In genomic region chr9:136170291-136170901, GRCh38 we compare ENCODE assay signal across 8 cellular contexts. TPM values are rescaled to one million over a fixed set of nuclear protein-coding genes. Genes with fewer than 3 reads are reported as not detected.
DNase-seq lines count a peak whose midpoint lies in the region; ATAC-seq and TF ChIP-seq lines count a peak whose summit lies in the region.

No MANE protein-coding gene starts in this region.

- H3K4me3 Mint-ChIP-seq in H9 (no peak overlapping the region), WTC11 (no peak overlapping the region)

- H3K9me3 ChIP-seq in H9 (ENCODE audit: control insufficient read depth, low read depth, low read length) (no peaks in the 10 kb centered on the region), tibial artery (peaks cover 0 to 9% (median 0%) of the 10 kb centered on the region in 3 donors)

- no peak overlapping the region for H3K27ac ChIP-seq in H9 (ENCODE audit: insufficient read length, low read depth, low read length)
- no peak overlapping the region for H3K27ac ChIP-seq in tibial artery

- no peak overlapping the region for H4K91ac ChIP-seq in H9 (ENCODE audit: insufficient read length, low read depth, low read length)

- H3T11ph ChIP-seq in H9 (ENCODE audit: low read length) = no peak overlapping the region

- H4K20me1 ChIP-seq in H9 (ENCODE audit: control insufficient read depth, insufficient read depth, insufficient read length) = no peaks in the 10 kb centered on the region

- DNase-seq in AG09309 (ENCODE audit: low read depth) (no peak), H9 (peak; percentile 70), WTC11 (ENCODE audit: low spot score) (peak; percentile 79), cerebellar cortex (ENCODE audit: low spot score) (peak; percentile 30), myocyte (ENCODE audit: low read depth) (peak; percentile 26), tibial artery (no peak)

- H4K5ac ChIP-seq in H9 (ENCODE audit: insufficient read length, low read depth, low read length) = no peak overlapping the region

- H2BK120ac ChIP-seq in H9 (ENCODE audit: low read depth, low read length, poor library complexity, severe bottlenecking) = no peak overlapping the region

- no peak overlapping the region for H2BK20ac ChIP-seq in H9 (ENCODE audit: low read depth, low read length, poor library complexity, severe bottlenecking)

- H3K36me3 Mint-ChIP-seq in H9 (ENCODE audit: insufficient read depth in 1 of 3, low read depth in 3 of 3) = no peaks in the 10 kb centered on the region; a peak in 3 of 7 replicates
- no peaks in the 10 kb centered on the region for H3K36me3 Mint-ChIP-seq in WTC11

- WGBS in H9 (ENCODE audit: extremely low coverage, insufficient read length, low lambda C conversion rate) = no CpG with 5 or more reads among the region's 15 CpGs

- H3K27me3 Mint-ChIP-seq in H9 (ENCODE audit: low read depth) = peaks cover 2% of the 10 kb centered on the region
- H3K27me3 Mint-ChIP-seq in WTC11 (ENCODE audit: low read depth) = peaks cover 3% of the 10 kb centered on the region; the same call in 1 of the 2 replicates

- peaks cover 3 to 5% of the 10 kb centered on the region in 2 experiments; a peak in 3 of 5 replicates for H3K9me3 Mint-ChIP-seq in H9
- 0 out of 2 replicates have a peak, but pooled peaks cover 3% of the 10 kb centered on the region for H3K9me3 Mint-ChIP-seq in WTC11

- CTCF ChIA-PET in WTC11 (lab: Charles Lee) = interaction anchor here (0.6 to 4.5 kb wide), 42 partner anchors 9 to 481 kb away, joined by 3 to 35 read pairs (median 5); partner anchors contain the start of genes LHX3 and UBAC1

- H3K36me3 ChIP-seq in tibial artery = no peaks in the 10 kb centered on the region

- no peak overlapping the region for H3K4me2 ChIP-seq in H9 (ENCODE audit: insufficient read depth, insufficient read length, low read length)

- H2BK5ac ChIP-seq in H9 (ENCODE audit: insufficient read length, low read length) = no peak overlapping the region

- no peak overlapping the region for H2AK5ac ChIP-seq in H9 (ENCODE audit: insufficient read length, low read length)

- H3K4me1 ChIP-seq in H9 (ENCODE audit: insufficient read depth, low read length) (peaks cover 1% of the 10 kb centered on the region; the same call in 1 of the 2 replicates), tibial artery (no peaks in the 10 kb centered on the region)

- ATAC-seq in WTC11 (peak; percentile 69), HG02870 (IDR thresholded peaks at IDR 0.05; ENCODE audit: unreplicated experiment) (no peak), HG02678 (IDR thresholded peaks at IDR 0.05; ENCODE audit: unreplicated experiment) (no peak)

- H3K4me3 ChIP-seq in AG09309 (ENCODE audit: control insufficient read depth, low read depth, low read length) = no peak overlapping the region
- H3K4me3 ChIP-seq in tibial artery = no peak overlapping the region

- no peaks in the 10 kb centered on the region for H3K79me2 ChIP-seq in H9 (ENCODE audit: insufficient read depth, low read length)

- no peak overlapping the region for H3K4ac ChIP-seq in H9 (ENCODE audit: low read depth, low read length)

- intact Hi-C loops in tibial artery (cut with DNase I; ENCODE audit: low total_unique reads) = no loop called here

- H3K14ac ChIP-seq in H9 (ENCODE audit: insufficient read depth, low read length) = no peak overlapping the region

- TF ChIP-seq CTCF in AG09309 (IDR thresholded peaks at IDR 0.05; ENCODE audit: control insufficient read depth, insufficient read depth, low read depth, low read length, missing control alignments) = peak; percentile 84
- TF ChIP-seq CTCF in H9 (conservative IDR thresholded peaks at IDR 0.05) = peak; percentile 92
- peak; percentile 88 for TF ChIP-seq CTCF in WTC11 (IDR thresholded peaks at IDR 0.05)
- TF ChIP-seq CTCF in tibial artery (IDR thresholded peaks at IDR 0.05) = peak; percentile 43 to 47

- no peaks in the 10 kb centered on the region for H3K23me2 ChIP-seq in H9 (ENCODE audit: insufficient read length, low read depth, low read length, poor library complexity, severe bottlenecking)

- H3K27ac Mint-ChIP-seq in H9 (peak overlapping the region in 2 of 3 experiments; percentile 59 to 96; a peak in 3 of 7 replicates), WTC11 (no peak overlapping the region)

- H3K79me1 ChIP-seq in H9 (ENCODE audit: insufficient read depth, low read depth, low read length, poor library complexity, severe bottlenecking) = no peaks in the 10 kb centered on the region

- H2BK12ac ChIP-seq in H9 (ENCODE audit: insufficient read length, low read depth, low read length) = no peak overlapping the region

- H3K56ac ChIP-seq in H9 (ENCODE audit: insufficient read length, low read depth, low read length) = no peak overlapping the region

- no peak overlapping the region for H4K8ac ChIP-seq in H9 (replicated peaks; ENCODE audit: insufficient read length, low read depth, low read length)

- H2AFZ ChIP-seq in H9 (ENCODE audit: low read length) = no peak overlapping the region

- H3K9ac ChIP-seq in H9 (ENCODE audit: extremely low read depth, insufficient read length, low read length) = no peak overlapping the region

- H3K27me3 ChIP-seq in H9 (ENCODE audit: insufficient read depth, low read length) (no peaks in the 10 kb centered on the region), tibial artery (peaks cover 0 to 63% of the 10 kb centered on the region in 2 donors)

- no peak overlapping the region for H3K18ac ChIP-seq in H9 (ENCODE audit: insufficient read length, low read depth, low read length)

- H3K4me1 Mint-ChIP-seq in H9 (peaks cover 23 to 41% of the 10 kb centered on the region in 2 experiments), WTC11 (peaks cover 27% of the 10 kb centered on the region)

- POLR2A ChIA-PET in WTC11 (lab: Charles Lee) = no interaction called here

- H2BK15ac ChIP-seq in H9 (ENCODE audit: low read depth, low read length) = no peak overlapping the region

- H3K23ac ChIP-seq in H9 (ENCODE audit: insufficient read length, low read depth, low read length) = no peak overlapping the region

TF ChIP-seq in WTC11, 78 proteins besides CTCF, POLR2A, EP300 and RAD21:
- no peak for TF ChIP-seq IRF1 (CRISPR knock-in tag; IDR thresholded peaks at IDR 0.05)
- TF ChIP-seq ZMAT4 (CRISPR knock-in tag; IDR thresholded peaks at IDR 0.05) = no peak
- no peak for TF ChIP-seq EMX1 (CRISPR knock-in tag; IDR thresholded peaks at IDR 0.05)
- TF ChIP-seq ZNF219 (CRISPR knock-in tag; IDR thresholded peaks at IDR 0.05; ENCODE audit: borderline replicate concordance) = 0 out of 2 replicates have a peak, but pooled peaks have one; percentile 37
- no peak for TF ChIP-seq TEAD1 (CRISPR knock-in tag; IDR thresholded peaks at IDR 0.05)
- TF ChIP-seq FOXP1 (CRISPR knock-in tag; IDR thresholded peaks at IDR 0.05; ENCODE audit: borderline replicate concordance) = 0 out of 2 replicates have a peak, but pooled peaks have one; percentile 12
- TF ChIP-seq E2F1 (CRISPR knock-in tag; IDR thresholded peaks at IDR 0.05) = no peak
- no peak for TF ChIP-seq NFE2L1 (CRISPR knock-in tag; IDR thresholded peaks at IDR 0.05)
- no peak for TF ChIP-seq JAZF1 (CRISPR knock-in tag; IDR thresholded peaks at IDR 0.05)
- no peak for TF ChIP-seq PRRX2 (CRISPR knock-in tag; IDR thresholded peaks at IDR 0.05)

RNA-seq across cellular contexts. Expression of gene LHX3, which starts 34.5 kb away (rescaled TPM):
- total RNA-seq in H9 (2021) (not detected in 2 replicates), WTC11 (2021) (0.11 TPM in 1 of 3 replicates, not detected in the others), myocyte (not detected in 2 replicates)
- not detected for polyA plus RNA-seq in myocyte (2012)

RNA-seq across cellular contexts. Expression of gene TMEM250, which starts 51.7 kb away (rescaled TPM):
- total RNA-seq in H9 (2021) (48.1 and 48.3 TPM in 2 replicates), WTC11 (2021) (39.4 to 41.0 TPM (median 39.5 TPM) in 3 replicates), myocyte (38.9 and 41.5 TPM in 2 replicates)
- polyA plus RNA-seq in myocyte (2012) = 38.7 TPM

Comparison
In these comparisons a context has a peak if more than half of its experiments do, and no peak if none do; other contexts are left out.
1. DNase-seq: peak in H9 (single experiment), WTC11 (single experiment), cerebellar cortex (single experiment) and myocyte (single experiment); none in AG09309 (single experiment) and tibial artery (0 of 2).
2. Peak in every context shown above with its lines, with median percentiles within 50 percentile points of each other: CTCF ChIP-seq.